In genomic region chr19:8610041-8610927, GRCh38 we compare ENCODE assay signal across 8 cellular contexts. TPM values are rescaled to one million over a fixed set of nuclear protein-coding genes. Genes with fewer than 3 reads are reported as not detected.
DNase-seq lines count a peak whose midpoint lies in the region; ATAC-seq, FAIRE-seq and TF ChIP-seq lines count a peak whose summit lies in the region.

ADAMTS10 (minus strand) TSS chr19:8610715; CDS start chr19:8605710, 5,005 bp downstream.

- H3K27me3 Mint-ChIP-seq in Calu3 (ENCODE audit: unreplicated experiment), result peaks cover 53% of the 10 kb centered on the region

- in situ Hi-C loops in GM12878 (cut with MboI), result no loop called here

- no peaks in the 10 kb centered on the region; the same call in 2 of the 3 replicates for H3K9me3 ChIP-seq in GM12878 (replicated peaks; ENCODE audit: control insufficient read depth, insufficient read depth, low read length)

- RAD21 ChIA-PET in GM12878 (lab: Charles Lee; ENCODE audit: unreplicated experiment), result no interaction called here

- DNase-seq in Calu3 (no peak), GM12878 (ENCODE audit: low read depth, low spot score) (no peak), iris pigment epithelial cell (ENCODE audit: low read depth) (peak; percentile 50), NCI-H2171 (lab: John Stamatoyannopoulos, UW) (no peak), NCI-H82 (lab: John Stamatoyannopoulos, UW) (no peak)
- DNase-seq in stimulated activated CD4-positive, alpha-beta T cell treated with anti-CD3 and anti-CD28 coated beads, Interleukin-12 subunit alpha, Interleukin-12 subunit beta, amount 100 ng/mL, for 4 hours, result peak; percentile 31

- peaks cover 5% of the 10 kb centered on the region for H3K36me3 Mint-ChIP-seq in Calu3 (ENCODE audit: insufficient read depth, unreplicated experiment)

- H3K27ac ChIP-seq in GM12878 (ENCODE audit: control insufficient read depth, insufficient read depth), result no peak within 1 kb of the TSS

- CTCF ChIA-PET in Calu3 (lab: Charles Lee) (no interaction called here), GM12878 (lab: Yijun Ruan, JAX) (no interaction called here)

- ATAC-seq in SK-N-SH treated with all-trans-retinoic acid at 6 μM for 48 hours (peak; percentile 15; the same call in 2 of the 3 replicates), GM12878 (no peak), HG02973 (IDR thresholded peaks at IDR 0.05; ENCODE audit: unreplicated experiment) (no peak)

- POLR2A ChIA-PET in GM12878 (lab: Charles Lee), result no interaction called here

- H2AFZ ChIP-seq in GM12878 (ENCODE audit: control insufficient read depth, low read depth, low read length), result no peak within 1 kb of the TSS

- TF ChIP-seq POLR2A in GM12878 (IDR thresholded peaks at IDR 0.05; ENCODE audit: low read depth, low read length), result no peak

- no peaks in the 10 kb centered on the region for H3K9me3 Mint-ChIP-seq in Calu3 (ENCODE audit: low read depth, unreplicated experiment)

- peak; percentile 69 for FAIRE-seq in GM12878 (lab: Jason Lieb, UNC)

- H3K4me2 ChIP-seq in GM12878 (ENCODE audit: control insufficient read depth, insufficient read depth), result no peak within 1 kb of the TSS

- peaks cover 11% of the 10 kb centered on the region for H3K4me1 Mint-ChIP-seq in Calu3 (ENCODE audit: low read depth, unreplicated experiment)

- H3K9ac ChIP-seq in GM12878 (ENCODE audit: control insufficient read depth, insufficient read depth, low read length), result no peak within 1 kb of the TSS

- no peak within 1 kb of the TSS for H3K4me3 ChIP-seq in GM12878

- no peaks in the 10 kb centered on the region for H3K79me2 ChIP-seq in GM12878 (ENCODE audit: control insufficient read depth, insufficient read depth, low read length)

- TF ChIP-seq RAD21 in GM12878 (IDR thresholded peaks at IDR 0.05; ENCODE audit: insufficient read depth, low read depth, low read length), result no peak

- TF ChIP-seq EP300 in GM12878 (IDR thresholded peaks at IDR 0.05; ENCODE audit: borderline replicate concordance in 1 of 2, control insufficient read depth in 1 of 2, low read depth in 2 of 2, low read length in 2 of 2), result no peak

- H3K27ac Mint-ChIP-seq in Calu3 (ENCODE audit: unreplicated experiment), result no peak within 1 kb of the TSS

- H3K36me3 ChIP-seq in GM12878 (ENCODE audit: control insufficient read depth in 2 of 2, insufficient read depth in 2 of 2, low read length in 1 of 2), result no peaks in the 10 kb centered on the region

- WGBS in GM12878 (ENCODE audit: insufficient coverage, insufficient replicate concordance, low lambda C conversion rate, missing lambda C conversion rate), result 10% methylated on average over 43 of the region's 74 CpGs

- H3K4me3 Mint-ChIP-seq in Calu3 (ENCODE audit: low read depth, unreplicated experiment), result peak within 1 kb of the TSS; percentile 53

- intact Hi-C loops in Calu3 (cut with micrococcal nuclease; ENCODE audit: unreplicated experiment) (no loop called here), GM12878 (cut with micrococcal nuclease; ENCODE audit: unreplicated experiment) (no loop called here)

- no peaks in the 10 kb centered on the region; a peak in 2 of 4 replicates for H3K27me3 ChIP-seq in GM12878 (replicated peaks in 1 of 2; ENCODE audit: control insufficient read depth in 2 of 2, insufficient read depth in 2 of 2, low read length in 1 of 2)

- H4K20me1 ChIP-seq in GM12878 (ENCODE audit: control insufficient read depth, insufficient read depth), result no peaks in the 10 kb centered on the region

- no TSS peak for BruUV-seq in Calu3 (replicated peaks; lab: Mats Ljungman, UMichigan)
- BruUV-seq in GM12878 (replicated peaks; lab: Mats Ljungman, UMichigan), result no TSS peak

- TF ChIP-seq CTCF in Calu3 (IDR thresholded peaks at IDR 0.05; ENCODE audit: unreplicated experiment) (no peak), GM12878 (IDR thresholded peaks at IDR 0.05 in 2 of 3, conservative IDR thresholded peaks at IDR 0.05 in 1 of 3; ENCODE audit: control insufficient read depth in 2 of 3, extremely low read depth in 1 of 3, insufficient read depth in 1 of 3, low read depth in 3 of 3, low read length in 3 of 3) (no peak)

- no peaks in the 10 kb centered on the region for H3K4me1 ChIP-seq in GM12878 (ENCODE audit: control insufficient read depth, insufficient read depth, low read length)

- SMC1A ChIA-PET in GM12878 (lab: Charles Lee; ENCODE audit: uncharacterized antibody, unreplicated experiment), result no interaction called here

TF ChIP-seq in SK-N-SH treated with all-trans-retinoic acid at 6 μM for 48 hours, 23 proteins besides CTCF, POLR2A, EP300 and RAD21 (continues in another document):
- TF ChIP-seq POU6F1 (CRISPR knock-in tag; IDR thresholded peaks at IDR 0.05; ENCODE audit: borderline replicate concordance, low read depth) (no peak), CREB5 (CRISPR knock-in tag; IDR thresholded peaks at IDR 0.05; ENCODE audit: low read depth) (no peak)

TF ChIP-seq in GM12878, 131 proteins besides CTCF, POLR2A, EP300 and RAD21:
- TF ChIP-seq KAT2A (conservative IDR thresholded peaks at IDR 0.05; ENCODE audit: control insufficient read depth, low read depth, low read length), result no peak
- TF ChIP-seq GATAD2B (conservative IDR thresholded peaks at IDR 0.05; ENCODE audit: low read depth), result peak; percentile 51; the same call in 1 of the 2 replicates
- TF ChIP-seq HDGF (IDR thresholded peaks at IDR 0.05), result 0 out of 2 replicates have a peak, but pooled peaks have one; percentile 62
- peak; percentile 38; the same call in 1 of the 2 replicates for TF ChIP-seq IKZF1 (conservative IDR thresholded peaks at IDR 0.05)

RNA-seq across cellular contexts. Expression of gene ADAMTS10, which starts in this region (rescaled TPM):
- total RNA-seq in Calu3 (2022), result 0.76 TPM in 1 of 2 replicates, not detected in the other
- total RNA-seq in GM12878 (2013; cell fraction: nucleolus; rRNA removed), result 21.9 and 25.7 TPM in 2 replicates
- total RNA-seq in GM12878 (2014; rRNA removed), result 0.68 TPM in 1 of 2 replicates, not detected in the other
- total RNA-seq in GM12878 (2014; rRNA removed; fragmentation: Illumina TruSeq; extraction: Trizol), result 0.09 and 0.13 TPM in 2 replicates
- 0.45 and 0.59 TPM in 2 replicates for total RNA-seq in GM12878 (2021)
- polyA plus RNA-seq in GM12878 (2011; ENCODE audit: low read depth), result not detected
- 2.1 and 2.5 TPM in 2 replicates for polyA plus RNA-seq in GM12878 (2011; rRNA removed)
- 2.0 and 3.9 TPM in 2 replicates for polyA plus RNA-seq in GM12878 (2011; cell fraction: cytosol; rRNA removed)
- polyA plus RNA-seq in GM12878 (2011; cell fraction: nucleus; rRNA removed), result 50.0 and 53.0 TPM in 2 replicates
- 0.10 TPM in 1 of 2 replicates, not detected in the other for polyA plus RNA-seq in GM12878 (2012)
- 0.01 TPM in 1 of 2 replicates, not detected in the other for polyA plus RNA-seq in GM12878 (2014; fragmentation: Illumina TruSeq; extraction: Trizol)
- not detected for polyA plus RNA-seq in GM12878 (2014; fragmentation: Nextera tagmentation; extraction: Ambion mirVana)
- polyA plus RNA-seq in GM12878 (2014; rRNA removed), result 0.20 and 0.42 TPM in 2 replicates
- under 1 TPM in 1 of 2 experiments, not detected in 1; 0.15 TPM for polyA plus RNA-seq in GM12878 (2016; fragmentation: Nextera tagmentation; extraction: Ambion mirVana)
- 1.5 and 5.5 TPM in 2 replicates for polyA minus RNA-seq in GM12878 (2011; rRNA and poly(A)+ RNA removed)
- 1.1 and 2.2 TPM in 2 replicates for polyA minus RNA-seq in GM12878 (2011; cell fraction: cytosol; rRNA and poly(A)+ RNA removed)
- 8.3 and 10.6 TPM in 2 replicates for polyA minus RNA-seq in GM12878 (2011; cell fraction: nucleus; rRNA and poly(A)+ RNA removed)

Comparison
In these comparisons a context has a peak if more than half of its experiments do, and no peak if none do; other contexts are left out.
1. DNase-seq: peak in iris pigment epithelial cell (single experiment) and stimulated activated CD4-positive, alpha-beta T cell treated with anti-CD3 and anti-CD28 coated beads, Interleukin-12 subunit alpha, Interleukin-12 subunit beta, amount 100 ng/mL, for 4 hours (single experiment); none in Calu3 (single experiment), GM12878 (single experiment), NCI-H2171 (single experiment) and NCI-H82 (single experiment).